Comparison of ENCODE assay signal across 1 cellular context in the genomic region with DNA sequence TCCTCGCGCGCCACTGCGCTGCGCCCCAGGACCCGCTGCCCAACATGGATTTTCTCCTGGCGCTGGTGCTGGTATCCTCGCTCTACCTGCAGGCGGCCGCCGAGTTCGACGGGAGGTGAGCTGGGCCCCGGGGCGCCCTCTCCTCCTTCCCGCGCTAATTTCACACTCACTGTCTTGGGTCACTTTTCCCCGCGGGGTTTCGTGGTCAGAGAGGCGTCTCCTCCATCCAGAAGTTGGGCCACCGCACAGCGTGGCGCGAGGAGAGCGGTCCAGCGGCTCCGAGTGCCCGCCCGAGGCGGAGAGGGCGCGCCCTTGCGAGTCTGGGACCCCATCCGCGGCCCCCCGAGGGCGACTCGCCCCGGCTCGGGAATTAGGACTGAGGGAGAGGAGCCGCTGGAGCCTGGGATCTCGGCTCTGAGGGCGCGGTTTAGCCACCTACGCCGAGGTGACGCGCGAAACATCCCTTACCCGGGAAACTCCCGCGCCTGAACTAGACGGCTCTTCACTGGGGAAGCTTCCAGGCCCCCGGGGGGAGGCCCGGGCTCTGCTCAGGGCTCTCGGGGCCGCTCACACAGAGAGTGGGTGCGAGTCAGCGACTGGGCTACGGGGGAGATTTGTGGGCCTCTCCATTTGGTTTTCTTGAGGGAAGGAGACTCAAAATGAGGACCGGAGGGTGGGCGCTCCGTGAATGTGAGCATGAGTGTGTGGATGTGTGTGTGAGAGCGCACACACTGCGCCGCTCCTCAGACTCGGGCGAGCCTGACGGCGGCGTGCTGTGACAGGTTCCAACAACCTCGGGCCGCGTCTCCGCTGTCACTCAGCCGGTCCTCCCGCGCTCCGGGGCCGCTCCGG.
TF ChIP-seq lines count a peak whose summit lies in the region.

No MANE protein-coding gene starts in this region.

TF ChIP-seq in GM12878, 131 proteins besides CTCF, POLR2A, EP300 and RAD21 (continued from another document and continues in another):
- TF ChIP-seq PRDM15 (CRISPR knock-in tag; IDR thresholded peaks at IDR 0.05) (no peak), YY1 (IDR thresholded peaks at IDR 0.05; ENCODE audit: low read depth, low read length) (no peak), RAD51 (IDR thresholded peaks at IDR 0.05) (no peak), MTA2 (IDR thresholded peaks at IDR 0.05; ENCODE audit: low read depth) (no peak), SRF (IDR thresholded peaks at IDR 0.05; ENCODE audit: low read depth in 2 of 2, low read length in 2 of 2) (no peak), ASH2L (IDR thresholded peaks at IDR 0.05; ENCODE audit: borderline replicate concordance, low read depth) (peak; percentile 89; the same call in 1 of the 2 replicates), BMI1 (IDR thresholded peaks at IDR 0.05; ENCODE audit: borderline replicate concordance) (no peak), ZZZ3 (IDR thresholded peaks at IDR 0.05; ENCODE audit: control insufficient read depth, insufficient read length, low read depth) (no peak), HDGF (IDR thresholded peaks at IDR 0.05) (no peak), BHLHE40 (IDR thresholded peaks at IDR 0.05; ENCODE audit: borderline replicate concordance in 1 of 2, low read depth in 2 of 2, low read length in 1 of 2) (no peak), BRCA1 (IDR thresholded peaks at IDR 0.05; ENCODE audit: low read depth, low read length) (no peak), MEF2B (IDR thresholded peaks at IDR 0.05; ENCODE audit: partially characterized antibody, poor library complexity, severe bottlenecking) (no peak), IKZF1 (conservative IDR thresholded peaks at IDR 0.05) (0 out of 2 replicates have a peak, but pooled peaks have one; percentile 22), HDAC6 (IDR thresholded peaks at IDR 0.05; ENCODE audit: unreplicated experiment) (no peak), ZNF207 (IDR thresholded peaks at IDR 0.05; ENCODE audit: borderline replicate concordance) (no peak), SUZ12 (IDR thresholded peaks at IDR 0.05; ENCODE audit: unreplicated experiment) (no peak), CREB1 (IDR thresholded peaks at IDR 0.05; ENCODE audit: low read depth) (peak; percentile 12; the same call in 1 of the 2 replicates), GABPA (IDR thresholded peaks at IDR 0.05; ENCODE audit: low read depth) (no peak), DPF2 (IDR thresholded peaks at IDR 0.05) (no peak), EED (IDR thresholded peaks at IDR 0.05; ENCODE audit: low read depth) (peak; percentile 73), EGR1 (IDR thresholded peaks at IDR 0.05; ENCODE audit: borderline replicate concordance in 1 of 2, low read depth in 2 of 2, low read length in 2 of 2) (peak in 1 of 2 experiments; percentile 47; a peak in 1 of 3 replicates), CHD1 (IDR thresholded peaks at IDR 0.05; ENCODE audit: low read depth, low read length) (no peak), SUPT20H (IDR thresholded peaks at IDR 0.05; ENCODE audit: borderline replicate concordance, control insufficient read depth, low read depth, low read length) (no peak), MYB (IDR thresholded peaks at IDR 0.05; ENCODE audit: borderline replicate concordance, low read depth, low read length) (no peak), ZNF687 (IDR thresholded peaks at IDR 0.05) (no peak), GATAD2B (conservative IDR thresholded peaks at IDR 0.05; ENCODE audit: low read depth) (no peak), RFX5 (IDR thresholded peaks at IDR 0.05; ENCODE audit: low read depth, low read length) (no peak), ZNF384 (IDR thresholded peaks at IDR 0.05; ENCODE audit: borderline replicate concordance, low read depth, low read length) (no peak), TARDBP (IDR thresholded peaks at IDR 0.05; ENCODE audit: borderline replicate concordance) (peak; percentile 14; the same call in 1 of the 2 replicates), SMAD5 (IDR thresholded peaks at IDR 0.05; ENCODE audit: low read depth) (peak; percentile 38; the same call in 1 of the 2 replicates), MYC (IDR thresholded peaks at IDR 0.05; ENCODE audit: insufficient read depth, insufficient read length, insufficient replicate concordance, low read length, severe bottlenecking) (no peak), HDAC2 (IDR thresholded peaks at IDR 0.05) (no peak), ATF7 (IDR thresholded peaks at IDR 0.05; ENCODE audit: low read depth) (no peak), POU2F2 (IDR thresholded peaks at IDR 0.05; ENCODE audit: borderline replicate concordance, low read depth, low read length) (no peak), HCFC1 (IDR thresholded peaks at IDR 0.05; ENCODE audit: low read length) (no peak), HSF1 (IDR thresholded peaks at IDR 0.05; ENCODE audit: low read depth, low read length) (no peak)
- TF ChIP-seq, protein P1, sequence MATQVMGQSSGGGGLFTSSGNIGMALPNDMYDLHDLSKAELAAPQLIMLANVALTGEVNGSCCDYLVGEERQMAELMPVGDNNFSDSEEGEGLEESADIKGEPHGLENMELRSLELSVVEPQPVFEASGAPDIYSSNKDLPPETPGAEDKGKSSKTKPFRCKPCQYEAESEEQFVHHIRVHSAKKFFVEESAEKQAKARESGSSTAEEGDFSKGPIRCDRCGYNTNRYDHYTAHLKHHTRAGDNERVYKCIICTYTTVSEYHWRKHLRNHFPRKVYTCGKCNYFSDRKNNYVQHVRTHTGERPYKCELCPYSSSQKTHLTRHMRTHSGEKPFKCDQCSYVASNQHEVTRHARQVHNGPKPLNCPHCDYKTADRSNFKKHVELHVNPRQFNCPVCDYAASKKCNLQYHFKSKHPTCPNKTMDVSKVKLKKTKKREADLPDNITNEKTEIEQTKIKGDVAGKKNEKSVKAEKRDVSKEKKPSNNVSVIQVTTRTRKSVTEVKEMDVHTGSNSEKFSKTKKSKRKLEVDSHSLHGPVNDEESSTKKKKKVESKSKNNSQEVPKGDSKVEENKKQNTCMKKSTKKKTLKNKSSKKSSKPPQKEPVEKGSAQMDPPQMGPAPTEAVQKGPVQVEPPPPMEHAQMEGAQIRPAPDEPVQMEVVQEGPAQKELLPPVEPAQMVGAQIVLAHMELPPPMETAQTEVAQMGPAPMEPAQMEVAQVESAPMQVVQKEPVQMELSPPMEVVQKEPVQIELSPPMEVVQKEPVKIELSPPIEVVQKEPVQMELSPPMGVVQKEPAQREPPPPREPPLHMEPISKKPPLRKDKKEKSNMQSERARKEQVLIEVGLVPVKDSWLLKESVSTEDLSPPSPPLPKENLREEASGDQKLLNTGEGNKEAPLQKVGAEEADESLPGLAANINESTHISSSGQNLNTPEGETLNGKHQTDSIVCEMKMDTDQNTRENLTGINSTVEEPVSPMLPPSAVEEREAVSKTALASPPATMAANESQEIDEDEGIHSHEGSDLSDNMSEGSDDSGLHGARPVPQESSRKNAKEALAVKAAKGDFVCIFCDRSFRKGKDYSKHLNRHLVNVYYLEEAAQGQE (IDR thresholded peaks at IDR 0.05; ENCODE audit: low read depth, low read length): 0 out of 2 replicates have a peak, but pooled peaks have one; percentile 19
- TF ChIP-seq, protein P2, sequence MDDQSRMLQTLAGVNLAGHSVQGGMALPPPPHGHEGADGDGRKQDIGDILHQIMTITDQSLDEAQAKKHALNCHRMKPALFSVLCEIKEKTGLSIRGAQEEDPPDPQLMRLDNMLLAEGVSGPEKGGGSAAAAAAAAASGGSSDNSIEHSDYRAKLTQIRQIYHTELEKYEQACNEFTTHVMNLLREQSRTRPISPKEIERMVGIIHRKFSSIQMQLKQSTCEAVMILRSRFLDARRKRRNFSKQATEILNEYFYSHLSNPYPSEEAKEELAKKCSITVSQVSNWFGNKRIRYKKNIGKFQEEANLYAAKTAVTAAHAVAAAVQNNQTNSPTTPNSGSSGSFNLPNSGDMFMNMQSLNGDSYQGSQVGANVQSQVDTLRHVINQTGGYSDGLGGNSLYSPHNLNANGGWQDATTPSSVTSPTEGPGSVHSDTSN (IDR thresholded peaks at IDR 0.05; ENCODE audit: insufficient replicate concordance, low read depth, low read length): peak; percentile 48
- TF ChIP-seq, protein P3, sequence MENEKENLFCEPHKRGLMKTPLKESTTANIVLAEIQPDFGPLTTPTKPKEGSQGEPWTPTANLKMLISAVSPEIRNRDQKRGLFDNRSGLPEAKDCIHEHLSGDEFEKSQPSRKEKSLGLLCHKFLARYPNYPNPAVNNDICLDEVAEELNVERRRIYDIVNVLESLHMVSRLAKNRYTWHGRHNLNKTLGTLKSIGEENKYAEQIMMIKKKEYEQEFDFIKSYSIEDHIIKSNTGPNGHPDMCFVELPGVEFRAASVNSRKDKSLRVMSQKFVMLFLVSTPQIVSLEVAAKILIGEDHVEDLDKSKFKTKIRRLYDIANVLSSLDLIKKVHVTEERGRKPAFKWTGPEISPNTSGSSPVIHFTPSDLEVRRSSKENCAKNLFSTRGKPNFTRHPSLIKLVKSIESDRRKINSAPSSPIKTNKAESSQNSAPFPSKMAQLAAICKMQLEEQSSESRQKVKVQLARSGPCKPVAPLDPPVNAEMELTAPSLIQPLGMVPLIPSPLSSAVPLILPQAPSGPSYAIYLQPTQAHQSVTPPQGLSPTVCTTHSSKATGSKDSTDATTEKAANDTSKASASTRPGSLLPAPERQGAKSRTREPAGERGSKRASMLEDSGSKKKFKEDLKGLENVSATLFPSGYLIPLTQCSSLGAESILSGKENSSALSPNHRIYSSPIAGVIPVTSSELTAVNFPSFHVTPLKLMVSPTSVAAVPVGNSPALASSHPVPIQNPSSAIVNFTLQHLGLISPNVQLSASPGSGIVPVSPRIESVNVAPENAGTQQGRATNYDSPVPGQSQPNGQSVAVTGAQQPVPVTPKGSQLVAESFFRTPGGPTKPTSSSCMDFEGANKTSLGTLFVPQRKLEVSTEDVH (IDR thresholded peaks at IDR 0.05; ENCODE audit: low read depth, partially characterized antibody): no peak
- TF ChIP-seq, protein P4, sequence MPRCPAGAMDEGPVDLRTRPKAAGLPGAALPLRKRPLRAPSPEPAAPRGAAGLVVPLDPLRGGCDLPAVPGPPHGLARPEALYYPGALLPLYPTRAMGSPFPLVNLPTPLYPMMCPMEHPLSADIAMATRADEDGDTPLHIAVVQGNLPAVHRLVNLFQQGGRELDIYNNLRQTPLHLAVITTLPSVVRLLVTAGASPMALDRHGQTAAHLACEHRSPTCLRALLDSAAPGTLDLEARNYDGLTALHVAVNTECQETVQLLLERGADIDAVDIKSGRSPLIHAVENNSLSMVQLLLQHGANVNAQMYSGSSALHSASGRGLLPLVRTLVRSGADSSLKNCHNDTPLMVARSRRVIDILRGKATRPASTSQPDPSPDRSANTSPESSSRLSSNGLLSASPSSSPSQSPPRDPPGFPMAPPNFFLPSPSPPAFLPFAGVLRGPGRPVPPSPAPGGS (IDR thresholded peaks at IDR 0.05; ENCODE audit: borderline replicate concordance, insufficient read depth, low read depth, low read length, poor library complexity, severe bottlenecking): peak; percentile 67
